Comparison of ENCODE assay signal across 8 cellular contexts in the genomic region with DNA sequence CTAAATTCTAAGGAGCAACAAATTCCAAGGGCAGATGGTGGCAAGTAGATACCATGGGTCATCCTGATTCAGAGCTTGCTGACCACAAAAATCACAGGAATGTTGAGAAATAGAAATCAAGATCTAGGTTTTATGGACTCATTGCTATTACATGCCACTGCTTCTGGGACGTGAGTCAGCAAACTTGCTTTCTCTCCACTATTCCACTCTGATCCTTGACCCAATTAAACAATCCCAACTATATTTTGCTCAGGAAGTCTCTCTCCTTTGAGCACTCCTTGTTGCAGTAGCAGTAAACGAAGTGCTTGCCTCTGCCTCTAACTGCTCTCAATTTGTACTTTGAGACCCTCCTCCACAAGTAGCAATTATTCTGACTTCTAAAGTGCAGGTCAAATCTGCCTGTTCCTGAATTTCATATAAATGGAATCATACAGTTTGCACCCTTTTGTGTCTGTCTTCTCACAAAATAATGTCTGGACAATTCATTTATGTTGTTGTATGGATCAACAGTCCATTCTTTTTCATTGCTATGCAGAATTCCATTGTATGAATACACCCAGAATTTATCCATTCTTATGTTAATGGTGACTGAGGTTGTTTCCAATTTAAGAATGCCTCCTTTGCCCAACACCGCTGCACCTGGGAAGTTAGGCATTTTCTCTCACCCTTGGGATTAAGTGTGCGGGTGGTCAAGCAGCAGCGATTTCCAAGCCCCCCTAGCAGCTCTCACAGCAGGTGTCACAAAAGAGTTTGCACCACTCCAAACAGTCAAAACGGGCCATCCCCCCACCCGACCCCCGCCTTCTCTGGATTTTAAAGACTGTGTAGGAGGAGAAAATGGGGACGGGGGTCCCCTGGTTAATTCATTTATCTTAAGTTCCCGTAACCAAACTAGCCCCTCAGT. TPM values are rescaled to one million over a fixed set of nuclear protein-coding genes. Genes with fewer than 3 reads are reported as not detected.
DNase-seq lines count a peak whose midpoint lies in the region; ATAC-seq and TF ChIP-seq lines count a peak whose summit lies in the region.

No MANE protein-coding gene starts in this region.

- H3K27ac ChIP-seq in H9 (ENCODE audit: insufficient read length, low read depth, low read length): peak overlapping the region; percentile 100
- H3K27ac ChIP-seq in right cardiac atrium (ENCODE audit: low read length): no peak overlapping the region
- H3K27ac ChIP-seq in smooth muscle cell (ENCODE audit: low read depth): peak overlapping the region; percentile 98

- peak; percentile 84 for DNase-seq in H9
- peak; percentile 66 for DNase-seq in WTC11 (ENCODE audit: low spot score)
- DNase-seq in right cardiac atrium: no peak
- DNase-seq in smooth muscle cell (lab: John Stamatoyannopoulos, UW; ENCODE audit: unreplicated experiment): no peak
- no peak for DNase-seq in nucleus accumbens (lab: John Stamatoyannopoulos, UW)
- DNase-seq in NCI-H1105 (lab: John Stamatoyannopoulos, UW): no peak
- DNase-seq in stimulated activated CD4-positive, alpha-beta T cell treated with anti-CD3 and anti-CD28 coated beads, Interleukin-1b, Interleukin-23, amount 100 ng/mL, for 48 hours: no peak

- no peaks in the 10 kb centered on the region for H3K27me3 Mint-ChIP-seq in H9 (ENCODE audit: low read depth)
- no peaks in the 10 kb centered on the region for H3K27me3 Mint-ChIP-seq in WTC11 (ENCODE audit: low read depth)

- H2BK15ac ChIP-seq in H9 (ENCODE audit: low read depth, low read length): no peak overlapping the region

- peak; percentile 36 for ATAC-seq in WTC11
- ATAC-seq in right cardiac atrium: no peak
- ATAC-seq in GM21390 (IDR thresholded peaks at IDR 0.05; ENCODE audit: unreplicated experiment): no peak

- no peaks in the 10 kb centered on the region for H3K79me1 ChIP-seq in H9 (ENCODE audit: insufficient read depth, low read depth, low read length, poor library complexity, severe bottlenecking)

- H3K4me2 ChIP-seq in H9 (ENCODE audit: insufficient read depth, insufficient read length, low read length) (peak overlapping the region; percentile 91), smooth muscle cell (peak overlapping the region; percentile 91)

- TF ChIP-seq CTCF in H9 (conservative IDR thresholded peaks at IDR 0.05): no peak
- TF ChIP-seq CTCF in WTC11 (IDR thresholded peaks at IDR 0.05): no peak
- TF ChIP-seq CTCF in smooth muscle cell (IDR thresholded peaks at IDR 0.05; ENCODE audit: borderline replicate concordance, insufficient read depth, poor library complexity, severe bottlenecking): no peak

- H3K9me3 ChIP-seq in H9 (ENCODE audit: control insufficient read depth, low read depth, low read length): no peaks in the 10 kb centered on the region
- no peaks in the 10 kb centered on the region for H3K9me3 ChIP-seq in right cardiac atrium (ENCODE audit: control insufficient read depth, low read length)
- no peaks in the 10 kb centered on the region for H3K9me3 ChIP-seq in smooth muscle cell (replicated peaks; ENCODE audit: low read depth)

- H3K79me2 ChIP-seq in H9 (ENCODE audit: insufficient read depth, low read length): no peaks in the 10 kb centered on the region
- H3K79me2 ChIP-seq in smooth muscle cell (ENCODE audit: low read depth): no peaks in the 10 kb centered on the region

- H3K4me1 Mint-ChIP-seq in H9 (peaks cover 45% of the 10 kb centered on the region in 2 experiments), WTC11 (peaks cover 57% of the 10 kb centered on the region)

- H2BK20ac ChIP-seq in H9 (ENCODE audit: low read depth, low read length, poor library complexity, severe bottlenecking): peak overlapping the region; percentile 98

- POLR2A ChIA-PET in WTC11 (lab: Charles Lee): interaction anchor here (1.9 kb wide), 1 partner anchor 13 kb away, joined by 9 read pairs; no protein-coding TSS in a partner anchor

- H3K36me3 Mint-ChIP-seq in H9 (ENCODE audit: insufficient read depth in 1 of 3, low read depth in 3 of 3) (peaks cover 9 to 25% (median 11%) of the 10 kb centered on the region in 3 experiments), WTC11 (peaks cover 14% of the 10 kb centered on the region)

- peak overlapping the region; percentile 99 for H2BK5ac ChIP-seq in H9 (ENCODE audit: insufficient read length, low read length)

- H3K4me1 ChIP-seq in H9 (ENCODE audit: insufficient read depth, low read length) (peaks cover 11% of the 10 kb centered on the region; the same call in 1 of the 2 replicates), right cardiac atrium (ENCODE audit: control insufficient read depth, insufficient read depth, low read length) (no peaks in the 10 kb centered on the region), smooth muscle cell (ENCODE audit: low read depth) (peaks cover 17% of the 10 kb centered on the region)

- peak overlapping the region; percentile 21 for H3K4me3 ChIP-seq in right cardiac atrium (ENCODE audit: low read length)
- H3K4me3 ChIP-seq in smooth muscle cell: peak overlapping the region; percentile 58

- peak overlapping the region; percentile 99 for H2BK120ac ChIP-seq in H9 (ENCODE audit: low read depth, low read length, poor library complexity, severe bottlenecking)

- H3K36me3 ChIP-seq in smooth muscle cell (ENCODE audit: low read depth): no peaks in the 10 kb centered on the region

- peaks cover 0 to 17% of the 10 kb centered on the region in 2 experiments; a peak in 3 of 5 replicates for H3K9me3 Mint-ChIP-seq in H9
- peaks cover 10% of the 10 kb centered on the region for H3K9me3 Mint-ChIP-seq in WTC11

- H3K14ac ChIP-seq in H9 (ENCODE audit: insufficient read depth, low read length): peak overlapping the region; percentile 96

- peaks cover 5% of the 10 kb centered on the region for H3F3A ChIP-seq in smooth muscle cell (ENCODE audit: low read depth)

- intact Hi-C loops in right cardiac atrium (cut with DNase I): no loop called here

- CTCF ChIA-PET in WTC11 (lab: Charles Lee): interaction anchor here (0.8 to 4.1 kb wide), 6 partner anchors 13 to 266 kb away, joined by 3 to 29 read pairs (median 4); no protein-coding TSS in a partner anchor

- H3K4me3 Mint-ChIP-seq in H9: peak overlapping the region; percentile 57 to 66
- peak overlapping the region; percentile 45 for H3K4me3 Mint-ChIP-seq in WTC11

- H4K8ac ChIP-seq in H9 (replicated peaks; ENCODE audit: insufficient read length, low read depth, low read length): peak overlapping the region; percentile 100

- H3T11ph ChIP-seq in H9 (ENCODE audit: low read length): peak overlapping the region; percentile 92

- H2AFZ ChIP-seq in H9 (ENCODE audit: low read length) (no peak overlapping the region), smooth muscle cell (ENCODE audit: low read depth) (peak overlapping the region; percentile 66)

- H3K23ac ChIP-seq in H9 (ENCODE audit: insufficient read length, low read depth, low read length): peak overlapping the region; percentile 98

- peaks cover 11% of the 10 kb centered on the region for H3K23me2 ChIP-seq in H9 (ENCODE audit: insufficient read length, low read depth, low read length, poor library complexity, severe bottlenecking)

- H3K27me3 ChIP-seq in H9 (ENCODE audit: insufficient read depth, low read length) (no peaks in the 10 kb centered on the region), right cardiac atrium (ENCODE audit: control insufficient read depth, insufficient read depth) (no peaks in the 10 kb centered on the region), smooth muscle cell (ENCODE audit: low read depth) (no peaks in the 10 kb centered on the region)

- WGBS in H9 (ENCODE audit: extremely low coverage, insufficient read length, low lambda C conversion rate): no CpG with 5 or more reads among the region's 10 CpGs
- WGBS in right cardiac atrium: 58% methylated on average over 10 of the region's 10 CpGs
- WGBS in smooth muscle cell (ENCODE audit: low lambda C conversion rate): 9% methylated on average over 10 of the region's 10 CpGs

- H2AK5ac ChIP-seq in H9 (ENCODE audit: insufficient read length, low read length): peak overlapping the region; percentile 76

- peak overlapping the region; percentile 100 for H3K56ac ChIP-seq in H9 (ENCODE audit: insufficient read length, low read depth, low read length)

- H3K9ac ChIP-seq in H9 (ENCODE audit: extremely low read depth, insufficient read length, low read length) (peak overlapping the region; percentile 94), smooth muscle cell (ENCODE audit: low read depth) (peak overlapping the region; percentile 84)

- H4K91ac ChIP-seq in H9 (ENCODE audit: insufficient read length, low read depth, low read length): peak overlapping the region; percentile 100

- peak overlapping the region; percentile 96 for H2BK12ac ChIP-seq in H9 (ENCODE audit: insufficient read length, low read depth, low read length)

- H3K4ac ChIP-seq in H9 (ENCODE audit: low read depth, low read length): peak overlapping the region; percentile 100

- peak overlapping the region; percentile 98 to 100 (median 98) for H3K27ac Mint-ChIP-seq in H9
- H3K27ac Mint-ChIP-seq in WTC11: peak overlapping the region; percentile 100

- H4K5ac ChIP-seq in H9 (ENCODE audit: insufficient read length, low read depth, low read length): peak overlapping the region; percentile 100

- no peaks in the 10 kb centered on the region for H4K20me1 ChIP-seq in H9 (ENCODE audit: control insufficient read depth, insufficient read depth, insufficient read length)
- H4K20me1 ChIP-seq in smooth muscle cell (ENCODE audit: low read depth): no peaks in the 10 kb centered on the region

- H3K18ac ChIP-seq in H9 (ENCODE audit: insufficient read length, low read depth, low read length): peak overlapping the region; percentile 97

TF ChIP-seq in WTC11, 78 proteins besides CTCF, POLR2A, EP300 and RAD21 (continues in another document):
- TF ChIP-seq TEAD1 (CRISPR knock-in tag; IDR thresholded peaks at IDR 0.05) (peak; percentile 85; the same call in 1 of the 2 replicates), FOXJ3 (CRISPR knock-in tag; IDR thresholded peaks at IDR 0.05; ENCODE audit: borderline replicate concordance) (no peak; the same call in 1 of the 2 replicates), PREB (CRISPR knock-in tag; IDR thresholded peaks at IDR 0.05; ENCODE audit: borderline replicate concordance) (no peak)

RNA-seq across cellular contexts. Expression of gene ACSM6, which starts 35.9 kb away (rescaled TPM):
- total RNA-seq in H9 (2021): 0.18 TPM in 1 of 2 replicates, not detected in the other
- 0.11 to 0.14 TPM in 2 of 3 replicates, not detected in the other for total RNA-seq in WTC11 (2021)
- total RNA-seq in right cardiac atrium: not detected
- not detected for polyA plus RNA-seq in right cardiac atrium
- total RNA-seq in smooth muscle cell: not detected in 2 replicates
- polyA plus RNA-seq in smooth muscle cell: 0.28 TPM in 1 of 2 replicates, not detected in the other

Comparison
In these comparisons a context has a peak if more than half of its experiments do, and no peak if none do; other contexts are left out.
1. DNase-seq: peak in H9 (single experiment) and WTC11 (single experiment); none in right cardiac atrium (0 of 3), smooth muscle cell (single experiment), nucleus accumbens (0 of 56), NCI-H1105 (single experiment) and stimulated activated CD4-positive, alpha-beta T cell treated with anti-CD3 and anti-CD28 coated beads, Interleukin-1b, Interleukin-23, amount 100 ng/mL, for 48 hours (single experiment).